ENCODE assay signal across 36 cellular contexts in genomic region chr6:87366428-87366827, GRCh38. TPM values are rescaled to one million over a fixed set of nuclear protein-coding genes. Genes with fewer than 3 reads are reported as not detected.
DNase-seq lines count a peak whose midpoint lies in the region; FAIRE-seq and TF ChIP-seq lines count a peak whose summit lies in the region.
"Had no signal": no experiment of that assay in that cellular context is flagged by ENCODE, and none has a peak within 500 bp of the region (broad histone marks: within the 10 kb centered on the region; RNA-seq: fewer than 3 reads in every experiment).

No MANE protein-coding gene starts in this region.

- H3K4me3 ChIP-seq in HEK293 (ENCODE audit: low read depth, low read length) (no peak overlapping the region), endothelial cell of umbilical vein (replicated peaks in 1 of 3; ENCODE audit: insufficient read depth in 1 of 3, low read depth in 1 of 3, low read length in 3 of 3) (no peak overlapping the region), neural progenitor cell (no peak overlapping the region), H7 (ENCODE audit: insufficient read depth, low read depth, low read length) (no peak overlapping the region)
- H3K4me3 ChIP-seq: esophagus squamous epithelium, GM23338, ovary, upper lobe of left lung had no signal

- H3K4me3 Mint-ChIP-seq in neural progenitor cell: no peak overlapping the region
- H3K4me3 Mint-ChIP-seq: activated CD8-positive, alpha-beta memory T cell treated with anti-CD3 and anti-CD28 coated beads, Interleukin-2, amount 10 ng/mL, durations not matched to agents 7 days and 5 days; activated naive CD8-positive, alpha-beta T cell treated with anti-CD3 and anti-CD28 coated beads, Interleukin-2, amount 50 U/mL, for 24 hours; CD8-positive, alpha-beta memory T cell; GM23338; memory B cell; stimulated activated naive B cell treated with anti-CD40 and anti-IgM and Interleukin-4, amounts not matched to agents 10 μg/mL and 1 μg/mL and 100 μg/mL, for 72 hours; T-helper 17 cell had no signal

- H3K9me1 ChIP-seq in endothelial cell of umbilical vein (replicated peaks; ENCODE audit: control insufficient read depth, extremely low read depth, insufficient read depth, low read length): no peaks in the 10 kb centered on the region

- H3K27ac ChIP-seq in HEK293 (ENCODE audit: extremely low read depth, low read depth, low read length) (no peak overlapping the region), endothelial cell of umbilical vein (ENCODE audit: insufficient read depth, low read depth, low read length) (no peak overlapping the region), neural progenitor cell (no peak overlapping the region)
- H3K27ac ChIP-seq: esophagus squamous epithelium, ovary, upper lobe of left lung had no signal

- peaks cover 15% of the 10 kb centered on the region for H3K9me3 Mint-ChIP-seq in neural progenitor cell

- H3K9ac ChIP-seq in endothelial cell of umbilical vein (replicated peaks; ENCODE audit: extremely low read depth, insufficient read depth, low read length) (no peak overlapping the region), neural progenitor cell (no peak overlapping the region)

- H3K27ac Mint-ChIP-seq in neural progenitor cell: peak overlapping the region; percentile 50
- H3K27ac Mint-ChIP-seq: activated CD8-positive, alpha-beta memory T cell treated with anti-CD3 and anti-CD28 coated beads, Interleukin-2, amount 10 ng/mL, durations not matched to agents 7 days and 5 days; activated naive CD8-positive, alpha-beta T cell treated with anti-CD3 and anti-CD28 coated beads, Interleukin-2, amount 50 U/mL, for 24 hours; CD8-positive, alpha-beta memory T cell; GM23338; memory B cell; stimulated activated naive B cell treated with anti-CD40 and anti-IgM and Interleukin-4, amounts not matched to agents 10 μg/mL and 1 μg/mL and 100 μg/mL, for 72 hours; T-helper 17 cell had no signal

- H4K20me1 ChIP-seq in endothelial cell of umbilical vein (replicated peaks; ENCODE audit: control insufficient read depth, extremely low read depth, insufficient read depth, low read length) (no peaks in the 10 kb centered on the region), neural progenitor cell (ENCODE audit: low read depth) (no peaks in the 10 kb centered on the region)

- BruUV-seq in endothelial cell of umbilical vein (replicated peaks; lab: Mats Ljungman, UMichigan): no TSS peak

- H2AFZ ChIP-seq in endothelial cell of umbilical vein (ENCODE audit: low read depth, low read length): no peak overlapping the region
- H2AFZ ChIP-seq in neural progenitor cell (replicated peaks): no peak overlapping the region
- H2AFZ ChIP-seq: GM23338 had no signal

- no peaks in the 10 kb centered on the region for H3K27me3 Mint-ChIP-seq in neural progenitor cell (ENCODE audit: insufficient read depth, low read depth)
- H3K27me3 Mint-ChIP-seq: activated CD8-positive, alpha-beta memory T cell treated with anti-CD3 and anti-CD28 coated beads, Interleukin-2, amount 10 ng/mL, durations not matched to agents 7 days and 5 days; activated naive CD8-positive, alpha-beta T cell treated with anti-CD3 and anti-CD28 coated beads, Interleukin-2, amount 50 U/mL, for 24 hours; memory B cell; stimulated activated naive B cell treated with anti-CD40 and anti-IgM and Interleukin-4, amounts not matched to agents 10 μg/mL and 1 μg/mL and 100 μg/mL, for 72 hours; T-helper 17 cell had no signal

- DNase-seq in NCI-H226: peak; percentile 26
- DNase-seq in endothelial cell of umbilical vein (ENCODE audit: low read depth, low spot score): no peak
- no peak for DNase-seq in neural progenitor cell (ENCODE audit: low spot score)
- no peak for DNase-seq in germinal center (ENCODE audit: low spot score)
- DNase-seq in NCI-H1436 (lab: John Stamatoyannopoulos, UW): no peak
- no peak for DNase-seq in H7
- DNase-seq in NCI-H1694 treated with DMSO at 0.1 percent for 48 hours (lab: John Stamatoyannopoulos, UW): no peak
- DNase-seq: activated CD4-positive, alpha-beta T cell treated with anti-CD3 and anti-CD28 coated beads, Interleukin-2, amount 50 U/mL, for 4 hours; activated CD8-positive, alpha-beta memory T cell treated with anti-CD3 and anti-CD28 coated beads, Interleukin-2, amount 10 ng/mL, durations not matched to agents 7 days and 5 days; activated gamma-delta T cell treated with Interleukin-2 at 50 U/mL for 16 hours; activated naive CD8-positive, alpha-beta T cell treated with anti-CD3 and anti-CD28 coated beads, Interleukin-2, amount 50 U/mL, for 24 hours; activated T-cell treated with anti-CD3 and anti-CD28 coated beads, Interleukin-2, amount 50 U/mL, for 48 hours; CD8-positive, alpha-beta memory T cell; cerebellar nuclear complex; esophagus squamous epithelium; hypothalamus; NCI-H1092 treated with DMSO at 0.1 percent for 48 hours; NCI-H2029; NCI-H524 treated with DMSO at 0.1 percent for 48 hours; NK-92 treated with Interleukin-12 subunit alpha and Interleukin-12 subunit beta, amount 100 ng/mL, for 24 hours; ovary; PC-3; SHP77; small intestine; stimulated activated naive B cell treated with anti-CD40 and anti-IgM and Interleukin-4, amounts not matched to agents 10 μg/mL and 1 μg/mL and 100 μg/mL, for 72 hours; T-helper 17 cell; upper lobe of left lung had no signal

- TF ChIP-seq POLR2A in endothelial cell of umbilical vein (IDR thresholded peaks at IDR 0.05; ENCODE audit: low read depth, low read length): no peak

- no peaks in the 10 kb centered on the region for H3K4me1 Mint-ChIP-seq in neural progenitor cell
- H3K4me1 Mint-ChIP-seq: activated CD8-positive, alpha-beta memory T cell treated with anti-CD3 and anti-CD28 coated beads, Interleukin-2, amount 10 ng/mL, durations not matched to agents 7 days and 5 days; activated naive CD8-positive, alpha-beta T cell treated with anti-CD3 and anti-CD28 coated beads, Interleukin-2, amount 50 U/mL, for 24 hours; CD8-positive, alpha-beta memory T cell; GM23338; memory B cell; stimulated activated naive B cell treated with anti-CD40 and anti-IgM and Interleukin-4, amounts not matched to agents 10 μg/mL and 1 μg/mL and 100 μg/mL, for 72 hours; T-helper 17 cell had no signal

- no peak for TF ChIP-seq CTCF in HEK293 (tag by site-specific recombination; IDR thresholded peaks at IDR 0.05)
- no peak for TF ChIP-seq CTCF in endothelial cell of umbilical vein (IDR thresholded peaks at IDR 0.05; ENCODE audit: extremely low read depth in 1 of 2, insufficient read depth in 1 of 2, low read depth in 1 of 2, low read length in 2 of 2)
- TF ChIP-seq CTCF in neural progenitor cell (IDR thresholded peaks at IDR 0.05): no peak

- no peaks in the 10 kb centered on the region for H3K36me3 ChIP-seq in HEK293 (ENCODE audit: control insufficient read depth in 2 of 2, insufficient read depth in 1 of 2, low read length in 2 of 2)
- H3K36me3 ChIP-seq in endothelial cell of umbilical vein (ENCODE audit: control insufficient read depth in 2 of 2, extremely low read depth in 1 of 2, insufficient read depth in 2 of 2, low read length in 2 of 2): no peaks in the 10 kb centered on the region
- H3K36me3 ChIP-seq in neural progenitor cell: no peaks in the 10 kb centered on the region
- no peaks in the 10 kb centered on the region; the same call in 1 of the 2 replicates for H3K36me3 ChIP-seq in H7 (replicated peaks; ENCODE audit: control insufficient read depth, insufficient read depth, low read length)
- H3K36me3 ChIP-seq: esophagus squamous epithelium, ovary, upper lobe of left lung had no signal

- H3K4me1 ChIP-seq in HEK293 (ENCODE audit: control insufficient read depth, insufficient read depth, low read length): no peaks in the 10 kb centered on the region
- H3K4me1 ChIP-seq in endothelial cell of umbilical vein (ENCODE audit: control insufficient read depth, extremely low read depth, insufficient read depth, low read length): no peaks in the 10 kb centered on the region
- H3K4me1 ChIP-seq in neural progenitor cell: no peaks in the 10 kb centered on the region
- H3K4me1 ChIP-seq: esophagus squamous epithelium, upper lobe of left lung had no signal

- H3K79me2 ChIP-seq in endothelial cell of umbilical vein (ENCODE audit: control insufficient read depth, insufficient read depth, low read length): no peaks in the 10 kb centered on the region
- no peaks in the 10 kb centered on the region for H3K79me2 ChIP-seq in neural progenitor cell (ENCODE audit: low read depth)

- FAIRE-seq in endothelial cell of umbilical vein (lab: Jason Lieb, UNC): peak; percentile 54
- FAIRE-seq: small intestine had no signal

- CTCF ChIA-PET in HEK293 (lab: Yijun Ruan, JAX): no interaction called here
- CTCF ChIA-PET in endothelial cell of umbilical vein (lab: Charles Lee): no interaction called here

- H3K27me3 ChIP-seq in endothelial cell of umbilical vein (ENCODE audit: control insufficient read depth in 2 of 2, insufficient read depth in 2 of 2, low read length in 2 of 2) (no peaks in the 10 kb centered on the region), neural progenitor cell (no peaks in the 10 kb centered on the region), H7 (ENCODE audit: control insufficient read depth, insufficient read depth, low read length) (no peaks in the 10 kb centered on the region)
- H3K27me3 ChIP-seq: esophagus squamous epithelium, ovary, upper lobe of left lung had no signal

- POLR2A ChIA-PET in HEK293 (lab: Yijun Ruan, JAX): interaction anchor here (0.6 kb wide), 1 partner anchor 1726 kb away, joined by 3 read pairs; no protein-coding TSS in a partner anchor
- POLR2A ChIA-PET in endothelial cell of umbilical vein (lab: Charles Lee): no interaction called here

- H3K9me3 ChIP-seq in HEK293 (ENCODE audit: control insufficient read depth, insufficient read depth, low read depth, low read length): no peaks in the 10 kb centered on the region
- no peaks in the 10 kb centered on the region for H3K9me3 ChIP-seq in endothelial cell of umbilical vein (replicated peaks; ENCODE audit: control insufficient read depth, insufficient read depth, low read length)
- H3K9me3 ChIP-seq in neural progenitor cell (ENCODE audit: low read depth): no peaks in the 10 kb centered on the region
- H3K9me3 ChIP-seq: ovary, upper lobe of left lung had no signal

- peaks cover 16% of the 10 kb centered on the region for H3K36me3 Mint-ChIP-seq in neural progenitor cell

- H3K4me2 ChIP-seq in endothelial cell of umbilical vein (ENCODE audit: insufficient read depth, low read length) (no peak overlapping the region), neural progenitor cell (no peak overlapping the region)
- H3K4me2 ChIP-seq: GM23338 had no signal

- dilution Hi-C loops in endothelial cell of umbilical vein (cut with MboI; ENCODE audit: extremely low pct_ligation_motif_present, low sequenced_read_pairs): no loop called here

- intact Hi-C loops in endothelial cell of umbilical vein (cut with micrococcal nuclease): no loop called here

- no peaks in the 10 kb centered on the region for H3F3A ChIP-seq in neural progenitor cell (ENCODE audit: low read depth)

RNA-seq across cellular contexts. Expression of gene C6orf163, which starts 21.8 kb away (rescaled TPM):
- total RNA-seq in endothelial cell of umbilical vein (2.2 and 2.5 TPM in 2 replicates), neural progenitor cell (ENCODE audit: low replicate concordance) (2.6 and 3.1 TPM in 2 replicates)
- polyA plus RNA-seq in endothelial cell of umbilical vein: 0.16 and 0.29 TPM in 2 replicates
- polyA plus RNA-seq in endothelial cell of umbilical vein (2011; cell fraction: cytosol; rRNA removed): 0.22 and 0.38 TPM in 2 replicates
- polyA plus RNA-seq in endothelial cell of umbilical vein (2011; cell fraction: nucleus; rRNA removed): 3.3 and 5.5 TPM in 2 replicates
- polyA plus RNA-seq in endothelial cell of umbilical vein (2012): 0.68 and 0.74 TPM in 2 replicates
- polyA minus RNA-seq in endothelial cell of umbilical vein: 2.4 and 2.9 TPM in 2 replicates
- not detected for polyA minus RNA-seq in endothelial cell of umbilical vein (2011; cell fraction: cytosol; rRNA and poly(A)+ RNA removed)
- 6.6 and 9.8 TPM in 2 replicates for polyA minus RNA-seq in endothelial cell of umbilical vein (2011; cell fraction: nucleus; rRNA and poly(A)+ RNA removed)
- total RNA-seq in H7 (2014; rRNA removed; shearing (Covaris generic)): 0.87 and 1.3 TPM in 2 replicates

RNA-seq across cellular contexts. Expression of gene GJB7, which starts 37.4 kb away (rescaled TPM):
- not detected in 2 replicates for total RNA-seq in endothelial cell of umbilical vein
- polyA plus RNA-seq in endothelial cell of umbilical vein: not detected in 2 replicates
- not detected in 2 replicates for polyA plus RNA-seq in endothelial cell of umbilical vein (2011; cell fraction: cytosol; rRNA removed)
- not detected in 2 replicates for polyA plus RNA-seq in endothelial cell of umbilical vein (2011; cell fraction: nucleus; rRNA removed)
- polyA plus RNA-seq in endothelial cell of umbilical vein (2012): not detected in 2 replicates
- polyA minus RNA-seq in endothelial cell of umbilical vein: 0.42 TPM in 1 of 2 replicates, not detected in the other
- not detected for polyA minus RNA-seq in endothelial cell of umbilical vein (2011; cell fraction: cytosol; rRNA and poly(A)+ RNA removed)
- polyA minus RNA-seq in endothelial cell of umbilical vein (2011; cell fraction: nucleus; rRNA and poly(A)+ RNA removed): not detected in 2 replicates
- 2.0 and 2.4 TPM in 2 replicates for total RNA-seq in neural progenitor cell (ENCODE audit: low replicate concordance)
- total RNA-seq in H7 (2014; rRNA removed; shearing (Covaris generic)): 0.70 and 1.9 TPM in 2 replicates
- total RNA-seq: activated CD8-positive, alpha-beta memory T cell treated with anti-CD3 and anti-CD28 coated beads, Interleukin-2, amount 10 ng/mL, durations not matched to agents 7 days and 5 days; CD8-positive, alpha-beta memory T cell; dermis microvascular lymphatic vessel endothelial cell; esophagus squamous epithelium; glomerular endothelial cell; left lobe of liver; T-helper 17 cell had no signal
- polyA plus RNA-seq: AG04450, BJ, neural cell, ovary, small intestine had no signal

RNA-seq across cellular contexts. Expression of gene CFAP206, which starts 41.3 kb away (rescaled TPM):
- total RNA-seq in endothelial cell of umbilical vein (0.20 and 0.21 TPM in 2 replicates), neural progenitor cell (ENCODE audit: low replicate concordance) (0.52 and 0.53 TPM in 2 replicates)
- 0.05 and 0.15 TPM in 2 replicates for polyA plus RNA-seq in endothelial cell of umbilical vein
- 0.17 and 0.18 TPM in 2 replicates for polyA plus RNA-seq in endothelial cell of umbilical vein (2011; cell fraction: cytosol; rRNA removed)
- polyA plus RNA-seq in endothelial cell of umbilical vein (2011; cell fraction: nucleus; rRNA removed): 0.21 and 0.50 TPM in 2 replicates
- 0.11 TPM in 1 of 2 replicates, not detected in the other for polyA plus RNA-seq in endothelial cell of umbilical vein (2012)
- polyA minus RNA-seq in endothelial cell of umbilical vein: 0.06 and 0.34 TPM in 2 replicates
- not detected for polyA minus RNA-seq in endothelial cell of umbilical vein (2011; cell fraction: cytosol; rRNA and poly(A)+ RNA removed)
- polyA minus RNA-seq in endothelial cell of umbilical vein (2011; cell fraction: nucleus; rRNA and poly(A)+ RNA removed): 0.29 TPM in 1 of 2 replicates, not detected in the other
- total RNA-seq in H7 (2014; rRNA removed; shearing (Covaris generic)): 0.14 TPM in 1 of 2 replicates, not detected in the other
- total RNA-seq: activated CD8-positive, alpha-beta memory T cell treated with anti-CD3 and anti-CD28 coated beads, Interleukin-2, amount 10 ng/mL, durations not matched to agents 7 days and 5 days; CD8-positive, alpha-beta memory T cell; GM23338; left lobe of liver had no signal
- polyA plus RNA-seq: CD8-positive, alpha-beta memory T cell; GM23338 had no signal

RNA-seq across cellular contexts. Expression of gene SMIM8, which starts 44.0 kb away (rescaled TPM):
- total RNA-seq in endothelial cell of umbilical vein (8.2 and 8.4 TPM in 2 replicates), neural progenitor cell (ENCODE audit: low replicate concordance) (18.7 and 31.7 TPM in 2 replicates)
- 1.6 and 2.0 TPM in 2 replicates for polyA plus RNA-seq in endothelial cell of umbilical vein
- polyA plus RNA-seq in endothelial cell of umbilical vein (2011; cell fraction: cytosol; rRNA removed): 1.7 and 2.9 TPM in 2 replicates
- polyA plus RNA-seq in endothelial cell of umbilical vein (2011; cell fraction: nucleus; rRNA removed): 5.4 and 6.8 TPM in 2 replicates
- polyA plus RNA-seq in endothelial cell of umbilical vein (2012): 4.3 and 6.8 TPM in 2 replicates
- polyA minus RNA-seq in endothelial cell of umbilical vein: 3.4 and 3.7 TPM in 2 replicates
- 1.3 TPM for polyA minus RNA-seq in endothelial cell of umbilical vein (2011; cell fraction: cytosol; rRNA and poly(A)+ RNA removed)
- polyA minus RNA-seq in endothelial cell of umbilical vein (2011; cell fraction: nucleus; rRNA and poly(A)+ RNA removed): 8.6 and 12.2 TPM in 2 replicates
- total RNA-seq in H7 (2014; rRNA removed; shearing (Covaris generic)): 7.0 and 8.2 TPM in 2 replicates
